8 cellular contexts compared by ENCODE assay signal in the genomic region with DNA sequence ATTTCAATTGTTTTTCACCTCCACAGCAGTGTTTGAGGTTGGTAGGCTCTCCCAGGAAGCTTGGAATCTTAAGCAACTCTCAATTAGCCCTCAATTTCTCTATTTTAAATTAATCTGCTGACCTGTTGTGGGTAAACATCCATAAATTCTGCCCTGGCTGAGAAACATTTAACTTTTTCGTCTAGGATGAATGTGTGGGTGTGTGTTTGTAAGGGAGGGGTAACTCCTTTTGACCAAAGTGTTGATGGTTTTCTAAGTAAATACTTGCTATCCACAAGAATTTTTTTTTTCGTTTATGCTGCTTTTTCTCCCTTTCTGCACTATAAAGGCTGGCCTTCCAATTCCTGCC. TPM values are rescaled to one million over a fixed set of nuclear protein-coding genes. Genes with fewer than 3 reads are reported as not detected.
DNase-seq lines count a peak whose midpoint lies in the region; ATAC-seq and TF ChIP-seq lines count a peak whose summit lies in the region.

No MANE protein-coding gene starts in this region.

- no peaks in the 10 kb centered on the region for H3K36me3 ChIP-seq in thoracic aorta

- no peaks in the 10 kb centered on the region for H3K27me3 ChIP-seq in thoracic aorta (replicated peaks; ENCODE audit: insufficient read depth)

- CTCF ChIA-PET in activated CD4-positive, alpha-beta T cell treated with anti-CD3 and anti-CD28 coated beads for 36 hours (lab: Charles Lee) = interaction anchor here (0.7 to 1.6 kb wide), 2 partner anchors 15 to 1086 kb away, joined by 3 to 6 read pairs; no protein-coding TSS in a partner anchor

- no peaks in the 10 kb centered on the region for H3K9me3 ChIP-seq in thoracic aorta

- H3K4me1 ChIP-seq in thoracic aorta (ENCODE audit: control insufficient read depth in 1 of 2, low read depth in 2 of 2) = peaks cover 33 to 34% of the 10 kb centered on the region in 2 donors

- intact Hi-C loops in activated CD4-positive, alpha-beta T cell treated with anti-CD3 and anti-CD28 coated beads for 36 hours (cut with DNase I, micrococcal nuclease) = loop anchor here (1.0 to 10.0 kb wide), 13 partner anchors 15 to 803 kb away; a partner anchor contains a TSS
- intact Hi-C loops in left colon (cut with DNase I, micrococcal nuclease) = no loop called here

- H3K4me3 Mint-ChIP-seq in activated CD4-positive, alpha-beta T cell treated with anti-CD3 and anti-CD28 coated beads for 36 hours = peak overlapping the region; percentile 91

- DNase-seq in activated CD4-positive, alpha-beta T cell treated with anti-CD3 and anti-CD28 coated beads for 36 hours = no peak
- no peak for DNase-seq in activated CD4-positive, alpha-beta T cell treated with anti-CD3 and anti-CD28 coated beads, Interleukin-2, amount 50 U/mL, for 4 hours
- DNase-seq in amniotic epithelial cell (ENCODE audit: low read depth) (peak; percentile 38), left colon (no peak), thoracic aorta (ENCODE audit: low spot score) (no peak), T1000 (lab: John Stamatoyannopoulos, UW) (no peak), kidney glomerular epithelial cell (lab: John Stamatoyannopoulos, UW) (no peak)
- DNase-seq in activated effector memory CD4-positive, alpha-beta T cell treated with anti-CD3 and anti-CD28 coated beads, Interleukin-2, amount 50 U/mL, for 16 hours = no peak

- peaks cover 12% of the 10 kb centered on the region for H3K36me3 Mint-ChIP-seq in activated CD4-positive, alpha-beta T cell treated with anti-CD3 and anti-CD28 coated beads for 36 hours (ENCODE audit: low read depth)

- H3K27ac ChIP-seq in thoracic aorta = peak overlapping the region; percentile 96 to 97

- H3K27me3 Mint-ChIP-seq in activated CD4-positive, alpha-beta T cell treated with anti-CD3 and anti-CD28 coated beads for 36 hours = no peaks in the 10 kb centered on the region

- no peak for ATAC-seq in activated CD4-positive, alpha-beta T cell treated with anti-CD3 and anti-CD28 coated beads for 36 hours
- peak; percentile 2 for ATAC-seq in left colon
- ATAC-seq in thoracic aorta (ENCODE audit: insufficient number of reproducible peaks, low FRiP score, low read depth) = no peak

- peaks cover 46% of the 10 kb centered on the region for H3K4me1 Mint-ChIP-seq in activated CD4-positive, alpha-beta T cell treated with anti-CD3 and anti-CD28 coated beads for 36 hours

- no peak for TF ChIP-seq CTCF in thoracic aorta (IDR thresholded peaks at IDR 0.05)

- POLR2A ChIA-PET in activated CD4-positive, alpha-beta T cell treated with anti-CD3 and anti-CD28 coated beads for 36 hours (lab: Charles Lee) = interaction anchor here (0.6 to 1.6 kb wide), 4 partner anchors 35 to 505 kb away, joined by 3 to 6 read pairs (median 6); no protein-coding TSS in a partner anchor

- H3K27ac Mint-ChIP-seq in activated CD4-positive, alpha-beta T cell treated with anti-CD3 and anti-CD28 coated beads for 36 hours = peak overlapping the region; percentile 89

- H3K9me3 Mint-ChIP-seq in activated CD4-positive, alpha-beta T cell treated with anti-CD3 and anti-CD28 coated beads for 36 hours (ENCODE audit: low read depth) = no peaks in the 10 kb centered on the region

- peak overlapping the region; percentile 82 for H3K4me3 ChIP-seq in thoracic aorta

RNA-seq across cellular contexts. Expression of a gene that starts 1.0 kb away (rescaled TPM):
- 10 to 100 TPM; 42.3 to 45.3 TPM for total RNA-seq in activated CD4-positive, alpha-beta T cell treated with anti-CD3 and anti-CD28 coated beads for 36 hours
- total RNA-seq in left colon (10 to 100 TPM; 28.8 to 29.3 TPM), thoracic aorta (10 to 100 TPM; 39.4 to 80.6 TPM)

Comparison
In these comparisons a context has a peak if more than half of its experiments do, and no peak if none do; other contexts are left out.
1. intact Hi-C loops: an anchor here in activated CD4-positive, alpha-beta T cell treated with anti-CD3 and anti-CD28 coated beads for 36 hours (1.0 to 10.0 kb wide); none called in left colon.